15 cellular contexts compared by ENCODE assay signal in the genomic region with DNA sequence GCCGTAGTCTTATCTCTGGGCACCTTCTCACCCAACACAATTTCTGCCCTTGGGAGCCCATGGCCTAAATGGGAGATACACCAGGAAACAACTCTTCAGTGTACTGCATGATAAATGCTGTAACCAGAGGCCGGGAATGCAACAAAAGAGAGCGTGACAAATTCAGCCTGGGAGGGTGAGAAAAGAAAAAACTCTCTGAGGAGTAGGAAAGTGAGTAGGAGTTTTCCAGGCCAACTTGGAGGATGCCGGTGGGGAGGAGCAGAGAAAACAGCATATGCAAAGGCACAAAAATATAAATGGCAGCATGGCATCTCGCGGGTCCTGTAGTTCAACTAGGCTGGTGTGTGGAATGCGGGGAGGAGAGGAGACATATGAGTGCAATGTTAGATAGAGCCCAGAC.
"Had no signal": no experiment of that assay in that cellular context is flagged by ENCODE, and none has a peak within 500 bp of the region (broad histone marks: within the 10 kb centered on the region; RNA-seq: fewer than 3 reads in every experiment).

No MANE protein-coding gene starts in this region.

- H3K9me3 Mint-ChIP-seq: activated CD8-positive, alpha-beta T cell treated with anti-CD3 and anti-CD28 coated beads for 36 hours; activated T-helper 1 cell treated with anti-CD3 and anti-CD28 coated beads, Interleukin-12 subunit alpha, Interleukin-12 subunit beta, Interleukin-2, Interleukin-4 antibody, amounts not matched to agents 30 ng/mL and 10 ng/mL and 1 ng/mL, durations not matched to agents 14 hours and 24 hours and 36 hours; dendritic cell treated with granulocyte-macrophage colony-stimulating factor and Interleukin-4, amounts not matched to agents 40 ng/mL and 50 ng/mL, for 4 days; neural crest cell; stimulated activated naive CD8-positive, alpha-beta T cell treated with anti-CD3 and anti-CD28 coated beads, Interleukin-15, Interleukin-2, amounts not matched to agents 100 ng/mL and 50 ng/mL, for 24 hours had no signal

- H3K27me3 Mint-ChIP-seq: activated CD8-positive, alpha-beta T cell treated with anti-CD3 and anti-CD28 coated beads for 36 hours; dendritic cell treated with granulocyte-macrophage colony-stimulating factor and Interleukin-4, amounts not matched to agents 40 ng/mL and 50 ng/mL, for 4 days; stimulated activated naive CD8-positive, alpha-beta T cell treated with anti-CD3 and anti-CD28 coated beads, Interleukin-15, Interleukin-2, amounts not matched to agents 100 ng/mL and 50 ng/mL, for 24 hours had no signal

- ATAC-seq: activated CD4-positive, alpha-beta T cell treated with anti-CD3 and anti-CD28 coated beads for 36 hours; activated CD8-positive, alpha-beta T cell treated with anti-CD3 and anti-CD28 coated beads for 36 hours; left cardiac atrium; pancreas had no signal

- H3K4me3 ChIP-seq: pancreas, thoracic aorta, uterus had no signal

- H3K4me1 Mint-ChIP-seq: activated CD4-positive, alpha-beta T cell treated with anti-CD3 and anti-CD28 coated beads for 36 hours had no signal

- H3K36me3 ChIP-seq: pancreas, thoracic aorta, uterus had no signal

- H3K27ac Mint-ChIP-seq: activated CD4-positive, alpha-beta T cell treated with anti-CD3 and anti-CD28 coated beads for 36 hours; activated CD8-positive, alpha-beta T cell treated with anti-CD3 and anti-CD28 coated beads for 36 hours; activated T-helper 1 cell treated with anti-CD3 and anti-CD28 coated beads, Interleukin-12 subunit alpha, Interleukin-12 subunit beta, Interleukin-2, Interleukin-4 antibody, amounts not matched to agents 30 ng/mL and 10 ng/mL and 1 ng/mL, durations not matched to agents 14 hours and 24 hours and 36 hours; dendritic cell treated with granulocyte-macrophage colony-stimulating factor and Interleukin-4, amounts not matched to agents 40 ng/mL and 50 ng/mL, for 4 days; stimulated activated naive CD8-positive, alpha-beta T cell treated with anti-CD3 and anti-CD28 coated beads, Interleukin-15, Interleukin-2, amounts not matched to agents 100 ng/mL and 50 ng/mL, for 24 hours had no signal

- DNase-seq: activated CD4-positive, alpha-beta T cell treated with anti-CD3 and anti-CD28 coated beads for 36 hours; activated CD8-positive, alpha-beta T cell treated with anti-CD3 and anti-CD28 coated beads for 36 hours; activated naive CD4-positive, alpha-beta T cell; erythroblast; left cardiac atrium; pancreas; stimulated activated CD4-positive, alpha-beta T cell treated with anti-CD3 and anti-CD28 coated beads, Interleukin-15, amount 100 ng/mL, for 24 hours; stimulated activated CD4-positive, alpha-beta T cell treated with anti-CD3 and anti-CD28 coated beads, Interleukin-4, amount 100 ng/mL, for 24 hours; T-helper 9 cell; uterus had no signal

- H3K27me3 ChIP-seq: pancreas, uterus had no signal

- H3K4me3 Mint-ChIP-seq: activated CD4-positive, alpha-beta T cell treated with anti-CD3 and anti-CD28 coated beads for 36 hours; activated CD8-positive, alpha-beta T cell treated with anti-CD3 and anti-CD28 coated beads for 36 hours; activated T-helper 1 cell treated with anti-CD3 and anti-CD28 coated beads, Interleukin-12 subunit alpha, Interleukin-12 subunit beta, Interleukin-2, Interleukin-4 antibody, amounts not matched to agents 30 ng/mL and 10 ng/mL and 1 ng/mL, durations not matched to agents 14 hours and 24 hours and 36 hours; dendritic cell treated with granulocyte-macrophage colony-stimulating factor and Interleukin-4, amounts not matched to agents 40 ng/mL and 50 ng/mL, for 4 days; neural crest cell; stimulated activated naive CD8-positive, alpha-beta T cell treated with anti-CD3 and anti-CD28 coated beads, Interleukin-15, Interleukin-2, amounts not matched to agents 100 ng/mL and 50 ng/mL, for 24 hours had no signal

- H3K4me1 ChIP-seq: uterus had no signal

- H3K9me3 ChIP-seq: pancreas, thoracic aorta, uterus had no signal

- H3K27ac ChIP-seq: pancreas, thoracic aorta, uterus had no signal
